1 cellular context compared by ENCODE assay signal in the genomic region with DNA sequence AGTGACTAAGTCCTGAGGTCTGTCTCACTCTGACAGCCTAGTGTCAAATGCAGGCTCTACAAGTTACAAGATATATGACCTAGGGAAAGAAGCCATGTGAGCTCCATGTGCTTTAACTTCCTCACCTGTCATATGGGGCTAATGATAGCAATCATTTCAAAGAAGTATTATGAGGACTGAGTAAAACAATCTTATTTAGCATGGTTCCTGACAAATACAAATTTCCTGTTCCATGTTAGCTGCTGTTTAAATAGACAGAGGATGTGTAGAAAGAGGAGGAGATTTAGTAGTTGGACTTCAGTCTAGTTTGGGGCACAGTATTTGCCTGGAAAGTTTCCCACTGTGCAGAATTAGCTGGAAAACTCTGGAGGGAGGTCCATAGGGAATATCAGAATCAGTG.
TF ChIP-seq lines count a peak whose summit lies in the region.

No MANE protein-coding gene starts in this region.

TF ChIP-seq in HepG2, 621 proteins besides CTCF, POLR2A, EP300 and RAD21 (continued from another document and continues in another):
- TF ChIP-seq, protein P1, sequence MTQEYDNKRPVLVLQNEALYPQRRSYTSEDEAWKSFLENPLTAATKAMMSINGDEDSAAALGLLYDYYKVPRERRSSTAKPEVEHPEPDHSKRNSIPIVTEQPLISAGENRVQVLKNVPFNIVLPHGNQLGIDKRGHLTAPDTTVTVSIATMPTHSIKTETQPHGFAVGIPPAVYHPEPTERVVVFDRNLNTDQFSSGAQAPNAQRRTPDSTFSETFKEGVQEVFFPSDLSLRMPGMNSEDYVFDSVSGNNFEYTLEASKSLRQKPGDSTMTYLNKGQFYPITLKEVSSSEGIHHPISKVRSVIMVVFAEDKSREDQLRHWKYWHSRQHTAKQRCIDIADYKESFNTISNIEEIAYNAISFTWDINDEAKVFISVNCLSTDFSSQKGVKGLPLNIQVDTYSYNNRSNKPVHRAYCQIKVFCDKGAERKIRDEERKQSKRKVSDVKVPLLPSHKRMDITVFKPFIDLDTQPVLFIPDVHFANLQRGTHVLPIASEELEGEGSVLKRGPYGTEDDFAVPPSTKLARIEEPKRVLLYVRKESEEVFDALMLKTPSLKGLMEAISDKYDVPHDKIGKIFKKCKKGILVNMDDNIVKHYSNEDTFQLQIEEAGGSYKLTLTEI (CRISPR knock-in tag; conservative IDR thresholded peaks at IDR 0.05): no peak
- TF ChIP-seq SMAD9 (CRISPR knock-in tag; IDR thresholded peaks at IDR 0.05) (no peak), CBX1 (IDR thresholded peaks at IDR 0.05; ENCODE audit: low read depth) (no peak), AKAP8 (CRISPR knock-in tag; IDR thresholded peaks at IDR 0.05) (no peak), ZNF879 (CRISPR knock-in tag; IDR thresholded peaks at IDR 0.05) (no peak), NFYB (CRISPR knock-in tag; IDR thresholded peaks at IDR 0.05) (no peak), RFX3 (CRISPR knock-in tag; IDR thresholded peaks at IDR 0.05) (no peak), SCMH1 (CRISPR knock-in tag; IDR thresholded peaks at IDR 0.05; ENCODE audit: borderline replicate concordance) (no peak), NCOA2 (CRISPR knock-in tag; IDR thresholded peaks at IDR 0.05) (peak; percentile 93), GATAD1 (CRISPR knock-in tag; IDR thresholded peaks at IDR 0.05) (peak; percentile 27; the same call in 1 of the 2 replicates), ZNF3 (CRISPR knock-in tag; IDR thresholded peaks at IDR 0.05) (no peak; the same call in 1 of the 2 replicates), ZNF577 (CRISPR knock-in tag; IDR thresholded peaks at IDR 0.05; ENCODE audit: borderline replicate concordance, low read depth) (no peak), CEBPG (CRISPR knock-in tag; IDR thresholded peaks at IDR 0.05) (peak; percentile 77), RFX1 (IDR thresholded peaks at IDR 0.05) (no peak), ZBTB3 (CRISPR knock-in tag; IDR thresholded peaks at IDR 0.05; ENCODE audit: borderline replicate concordance, low read depth) (no peak), HOXA7 (CRISPR knock-in tag; IDR thresholded peaks at IDR 0.05) (no peak), ZNF558 (CRISPR knock-in tag; IDR thresholded peaks at IDR 0.05; ENCODE audit: borderline replicate concordance) (no peak; the same call in 1 of the 2 replicates), TBX3 (IDR thresholded peaks at IDR 0.05; ENCODE audit: borderline replicate concordance) (no peak), ZNF292 (CRISPR knock-in tag; IDR thresholded peaks at IDR 0.05; ENCODE audit: borderline replicate concordance, low read depth) (no peak), ZNF333 (CRISPR knock-in tag; IDR thresholded peaks at IDR 0.05; ENCODE audit: borderline replicate concordance) (no peak), NR2F6 (IDR thresholded peaks at IDR 0.05) (no peak), NR2F6 (CRISPR knock-in tag; IDR thresholded peaks at IDR 0.05) (no peak), GTF3A (CRISPR knock-in tag; conservative IDR thresholded peaks at IDR 0.05) (no peak), ZNF263 (CRISPR knock-in tag; IDR thresholded peaks at IDR 0.05) (no peak), MYNN (CRISPR knock-in tag; IDR thresholded peaks at IDR 0.05; ENCODE audit: low read depth) (no peak), ZSCAN12 (CRISPR knock-in tag; IDR thresholded peaks at IDR 0.05) (peak; percentile 64), ZNF619 (CRISPR knock-in tag; IDR thresholded peaks at IDR 0.05) (no peak), ZNF17 (CRISPR knock-in tag; IDR thresholded peaks at IDR 0.05) (no peak), ZNF777 (CRISPR knock-in tag; IDR thresholded peaks at IDR 0.05) (no peak), ZNF235 (CRISPR knock-in tag; IDR thresholded peaks at IDR 0.05; ENCODE audit: borderline replicate concordance) (no peak), CREM (IDR thresholded peaks at IDR 0.05) (peak; percentile 67), CREM (CRISPR knock-in tag; IDR thresholded peaks at IDR 0.05) (no peak), ZNF317 (CRISPR knock-in tag; IDR thresholded peaks at IDR 0.05) (no peak), CBFB (CRISPR knock-in tag; IDR thresholded peaks at IDR 0.05) (no peak), NFYC (CRISPR knock-in tag; IDR thresholded peaks at IDR 0.05) (no peak), BRD4 (CRISPR knock-in tag; IDR thresholded peaks at IDR 0.05) (no peak; the same call in 1 of the 2 replicates), SKI (IDR thresholded peaks at IDR 0.05; ENCODE audit: partially characterized antibody) (no peak), ZNF260 (CRISPR knock-in tag; IDR thresholded peaks at IDR 0.05; ENCODE audit: borderline replicate concordance, low read depth) (no peak), ZNF878 (CRISPR knock-in tag; IDR thresholded peaks at IDR 0.05) (peak; percentile 90; the same call in 1 of the 2 replicates), HOXD1 (CRISPR knock-in tag; IDR thresholded peaks at IDR 0.05) (no peak; the same call in 1 of the 2 replicates), ERF (CRISPR knock-in tag; IDR thresholded peaks at IDR 0.05) (peak; percentile 93), ZNF589 (CRISPR knock-in tag; conservative IDR thresholded peaks at IDR 0.05) (no peak), ZNF274 (CRISPR knock-in tag; IDR thresholded peaks at IDR 0.05) (no peak), NKX3-1 (CRISPR knock-in tag; IDR thresholded peaks at IDR 0.05) (peak; percentile 67; the same call in 1 of the 2 replicates), ZNF598 (CRISPR knock-in tag; IDR thresholded peaks at IDR 0.05; ENCODE audit: borderline replicate concordance) (no peak), ZNF816 (CRISPR knock-in tag; IDR thresholded peaks at IDR 0.05; ENCODE audit: borderline replicate concordance) (no peak), TEAD3 (CRISPR knock-in tag; optimal IDR thresholded peaks at IDR 0.05; ENCODE audit: borderline replicate concordance) (peak; percentile 56), ZNF720 (CRISPR knock-in tag; IDR thresholded peaks at IDR 0.05) (no peak), TCF12 (IDR thresholded peaks at IDR 0.05) (no peak), TCF12 (CRISPR knock-in tag; IDR thresholded peaks at IDR 0.05) (0 out of 2 replicates have a peak, but pooled peaks have one; percentile 33), CEBPB (IDR thresholded peaks at IDR 0.05; ENCODE audit: borderline replicate concordance, low read depth, low read length) (no peak)
- TF ChIP-seq, protein P2, sequence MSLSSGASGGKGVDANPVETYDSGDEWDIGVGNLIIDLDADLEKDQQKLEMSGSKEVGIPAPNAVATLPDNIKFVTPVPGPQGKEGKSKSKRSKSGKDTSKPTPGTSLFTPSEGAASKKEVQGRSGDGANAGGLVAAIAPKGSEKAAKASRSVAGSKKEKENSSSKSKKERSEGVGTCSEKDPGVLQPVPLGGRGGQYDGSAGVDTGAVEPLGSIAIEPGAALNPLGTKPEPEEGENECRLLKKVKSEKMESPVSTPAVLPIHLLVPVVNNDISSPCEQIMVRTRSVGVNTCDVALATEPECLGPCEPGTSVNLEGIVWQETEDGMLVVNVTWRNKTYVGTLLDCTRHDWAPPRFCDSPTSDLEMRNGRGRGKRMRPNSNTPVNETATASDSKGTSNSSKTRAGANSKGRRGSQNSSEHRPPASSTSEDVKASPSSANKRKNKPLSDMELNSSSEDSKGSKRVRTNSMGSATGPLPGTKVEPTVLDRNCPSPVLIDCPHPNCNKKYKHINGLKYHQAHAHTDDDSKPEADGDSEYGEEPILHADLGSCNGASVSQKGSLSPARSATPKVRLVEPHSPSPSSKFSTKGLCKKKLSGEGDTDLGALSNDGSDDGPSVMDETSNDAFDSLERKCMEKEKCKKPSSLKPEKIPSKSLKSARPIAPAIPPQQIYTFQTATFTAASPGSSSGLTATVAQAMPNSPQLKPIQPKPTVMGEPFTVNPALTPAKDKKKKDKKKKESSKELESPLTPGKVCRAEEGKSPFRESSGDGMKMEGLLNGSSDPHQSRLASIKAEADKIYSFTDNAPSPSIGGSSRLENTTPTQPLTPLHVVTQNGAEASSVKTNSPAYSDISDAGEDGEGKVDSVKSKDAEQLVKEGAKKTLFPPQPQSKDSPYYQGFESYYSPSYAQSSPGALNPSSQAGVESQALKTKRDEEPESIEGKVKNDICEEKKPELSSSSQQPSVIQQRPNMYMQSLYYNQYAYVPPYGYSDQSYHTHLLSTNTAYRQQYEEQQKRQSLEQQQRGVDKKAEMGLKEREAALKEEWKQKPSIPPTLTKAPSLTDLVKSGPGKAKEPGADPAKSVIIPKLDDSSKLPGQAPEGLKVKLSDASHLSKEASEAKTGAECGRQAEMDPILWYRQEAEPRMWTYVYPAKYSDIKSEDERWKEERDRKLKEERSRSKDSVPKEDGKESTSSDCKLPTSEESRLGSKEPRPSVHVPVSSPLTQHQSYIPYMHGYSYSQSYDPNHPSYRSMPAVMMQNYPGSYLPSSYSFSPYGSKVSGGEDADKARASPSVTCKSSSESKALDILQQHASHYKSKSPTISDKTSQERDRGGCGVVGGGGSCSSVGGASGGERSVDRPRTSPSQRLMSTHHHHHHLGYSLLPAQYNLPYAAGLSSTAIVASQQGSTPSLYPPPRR (CRISPR knock-in tag; IDR thresholded peaks at IDR 0.05; ENCODE audit: borderline replicate concordance): peak; percentile 87
- TF ChIP-seq, protein P3, sequence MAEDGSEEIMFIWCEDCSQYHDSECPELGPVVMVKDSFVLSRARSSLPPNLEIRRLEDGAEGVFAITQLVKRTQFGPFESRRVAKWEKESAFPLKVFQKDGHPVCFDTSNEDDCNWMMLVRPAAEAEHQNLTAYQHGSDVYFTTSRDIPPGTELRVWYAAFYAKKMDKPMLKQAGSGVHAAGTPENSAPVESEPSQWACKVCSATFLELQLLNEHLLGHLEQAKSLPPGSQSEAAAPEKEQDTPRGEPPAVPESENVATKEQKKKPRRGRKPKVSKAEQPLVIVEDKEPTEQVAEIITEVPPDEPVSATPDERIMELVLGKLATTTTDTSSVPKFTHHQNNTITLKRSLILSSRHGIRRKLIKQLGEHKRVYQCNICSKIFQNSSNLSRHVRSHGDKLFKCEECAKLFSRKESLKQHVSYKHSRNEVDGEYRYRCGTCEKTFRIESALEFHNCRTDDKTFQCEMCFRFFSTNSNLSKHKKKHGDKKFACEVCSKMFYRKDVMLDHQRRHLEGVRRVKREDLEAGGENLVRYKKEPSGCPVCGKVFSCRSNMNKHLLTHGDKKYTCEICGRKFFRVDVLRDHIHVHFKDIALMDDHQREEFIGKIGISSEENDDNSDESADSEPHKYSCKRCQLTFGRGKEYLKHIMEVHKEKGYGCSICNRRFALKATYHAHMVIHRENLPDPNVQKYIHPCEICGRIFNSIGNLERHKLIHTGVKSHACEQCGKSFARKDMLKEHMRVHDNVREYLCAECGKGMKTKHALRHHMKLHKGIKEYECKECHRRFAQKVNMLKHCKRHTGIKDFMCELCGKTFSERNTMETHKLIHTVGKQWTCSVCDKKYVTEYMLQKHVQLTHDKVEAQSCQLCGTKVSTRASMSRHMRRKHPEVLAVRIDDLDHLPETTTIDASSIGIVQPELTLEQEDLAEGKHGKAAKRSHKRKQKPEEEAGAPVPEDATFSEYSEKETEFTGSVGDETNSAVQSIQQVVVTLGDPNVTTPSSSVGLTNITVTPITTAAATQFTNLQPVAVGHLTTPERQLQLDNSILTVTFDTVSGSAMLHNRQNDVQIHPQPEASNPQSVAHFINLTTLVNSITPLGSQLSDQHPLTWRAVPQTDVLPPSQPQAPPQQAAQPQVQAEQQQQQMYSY (CRISPR knock-in tag; IDR thresholded peaks at IDR 0.05): peak; percentile 36; the same call in 1 of the 2 replicates
- TF ChIP-seq, protein P4, sequence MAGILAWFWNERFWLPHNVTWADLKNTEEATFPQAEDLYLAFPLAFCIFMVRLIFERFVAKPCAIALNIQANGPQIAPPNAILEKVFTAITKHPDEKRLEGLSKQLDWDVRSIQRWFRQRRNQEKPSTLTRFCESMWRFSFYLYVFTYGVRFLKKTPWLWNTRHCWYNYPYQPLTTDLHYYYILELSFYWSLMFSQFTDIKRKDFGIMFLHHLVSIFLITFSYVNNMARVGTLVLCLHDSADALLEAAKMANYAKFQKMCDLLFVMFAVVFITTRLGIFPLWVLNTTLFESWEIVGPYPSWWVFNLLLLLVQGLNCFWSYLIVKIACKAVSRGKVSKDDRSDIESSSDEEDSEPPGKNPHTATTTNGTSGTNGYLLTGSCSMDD (CRISPR knock-in tag; IDR thresholded peaks at IDR 0.05): no peak
- TF ChIP-seq, protein P5, sequence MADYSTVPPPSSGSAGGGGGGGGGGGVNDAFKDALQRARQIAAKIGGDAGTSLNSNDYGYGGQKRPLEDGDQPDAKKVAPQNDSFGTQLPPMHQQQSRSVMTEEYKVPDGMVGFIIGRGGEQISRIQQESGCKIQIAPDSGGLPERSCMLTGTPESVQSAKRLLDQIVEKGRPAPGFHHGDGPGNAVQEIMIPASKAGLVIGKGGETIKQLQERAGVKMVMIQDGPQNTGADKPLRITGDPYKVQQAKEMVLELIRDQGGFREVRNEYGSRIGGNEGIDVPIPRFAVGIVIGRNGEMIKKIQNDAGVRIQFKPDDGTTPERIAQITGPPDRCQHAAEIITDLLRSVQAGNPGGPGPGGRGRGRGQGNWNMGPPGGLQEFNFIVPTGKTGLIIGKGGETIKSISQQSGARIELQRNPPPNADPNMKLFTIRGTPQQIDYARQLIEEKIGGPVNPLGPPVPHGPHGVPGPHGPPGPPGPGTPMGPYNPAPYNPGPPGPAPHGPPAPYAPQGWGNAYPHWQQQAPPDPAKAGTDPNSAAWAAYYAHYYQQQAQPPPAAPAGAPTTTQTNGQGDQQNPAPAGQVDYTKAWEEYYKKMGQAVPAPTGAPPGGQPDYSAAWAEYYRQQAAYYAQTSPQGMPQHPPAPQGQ (CRISPR knock-in tag; IDR thresholded peaks at IDR 0.05; ENCODE audit: borderline replicate concordance): no peak
- TF ChIP-seq, protein P6, sequence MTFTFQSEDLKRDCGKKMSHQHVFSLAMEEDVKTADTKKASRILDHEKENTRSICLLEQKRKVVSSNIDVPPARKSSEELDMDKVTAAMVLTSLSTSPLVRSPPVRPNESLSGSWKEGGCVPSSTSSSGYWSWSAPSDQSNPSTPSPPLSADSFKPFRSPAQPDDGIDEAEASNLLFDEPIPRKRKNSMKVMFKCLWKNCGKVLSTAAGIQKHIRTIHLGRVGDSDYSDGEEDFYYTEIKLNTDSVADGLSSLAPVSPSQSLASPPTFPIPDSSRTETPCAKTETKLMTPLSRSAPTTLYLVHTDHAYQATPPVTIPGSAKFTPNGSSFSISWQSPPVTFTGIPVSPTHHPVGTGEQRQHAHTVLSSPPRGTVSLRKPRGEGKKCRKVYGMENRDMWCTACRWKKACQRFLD (CRISPR knock-in tag; IDR thresholded peaks at IDR 0.05; ENCODE audit: borderline replicate concordance): no peak
- TF ChIP-seq, protein P7, sequence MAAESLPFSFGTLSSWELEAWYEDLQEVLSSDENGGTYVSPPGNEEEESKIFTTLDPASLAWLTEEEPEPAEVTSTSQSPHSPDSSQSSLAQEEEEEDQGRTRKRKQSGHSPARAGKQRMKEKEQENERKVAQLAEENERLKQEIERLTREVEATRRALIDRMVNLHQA (CRISPR knock-in tag; IDR thresholded peaks at IDR 0.05): no peak
- TF ChIP-seq, protein P8, sequence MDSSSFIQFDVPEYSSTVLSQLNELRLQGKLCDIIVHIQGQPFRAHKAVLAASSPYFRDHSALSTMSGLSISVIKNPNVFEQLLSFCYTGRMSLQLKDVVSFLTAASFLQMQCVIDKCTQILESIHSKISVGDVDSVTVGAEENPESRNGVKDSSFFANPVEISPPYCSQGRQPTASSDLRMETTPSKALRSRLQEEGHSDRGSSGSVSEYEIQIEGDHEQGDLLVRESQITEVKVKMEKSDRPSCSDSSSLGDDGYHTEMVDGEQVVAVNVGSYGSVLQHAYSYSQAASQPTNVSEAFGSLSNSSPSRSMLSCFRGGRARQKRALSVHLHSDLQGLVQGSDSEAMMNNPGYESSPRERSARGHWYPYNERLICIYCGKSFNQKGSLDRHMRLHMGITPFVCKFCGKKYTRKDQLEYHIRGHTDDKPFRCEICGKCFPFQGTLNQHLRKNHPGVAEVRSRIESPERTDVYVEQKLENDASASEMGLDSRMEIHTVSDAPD (CRISPR knock-in tag; IDR thresholded peaks at IDR 0.05): peak; percentile 71; the same call in 1 of the 2 replicates
